ENCODE assay signal across 8 cellular contexts in genomic region chr9:134698587-134699342, GRCh38. TPM values are rescaled to one million over a fixed set of nuclear protein-coding genes. Genes with fewer than 3 reads are reported as not detected.
DNase-seq lines count a peak whose midpoint lies in the region; ATAC-seq and TF ChIP-seq lines count a peak whose summit lies in the region.

No MANE protein-coding gene starts in this region.

- DNase-seq in C1 segment of cervical spinal cord (lab: John Stamatoyannopoulos, UW) (peak in 9 of 14 donors; percentile 7 to 65 (median 22)), HCEC 1CT (peak; percentile 18), OCI-M1 (lab: John Stamatoyannopoulos, UW) (peak; percentile 62), left cardiac atrium (peak; percentile 71), psoas muscle (peak; percentile 63 to 83)
- peak; percentile 59 for DNase-seq in activated naive CD8-positive, alpha-beta T cell treated with anti-CD3 and anti-CD28 coated beads for 36 hours

- no peaks in the 10 kb centered on the region for H3K36me3 ChIP-seq in psoas muscle (ENCODE audit: insufficient read depth in 1 of 2, low read depth in 1 of 2)

- H3K36me3 Mint-ChIP-seq in activated naive CD8-positive, alpha-beta T cell treated with anti-CD3 and anti-CD28 coated beads for 36 hours = no peaks in the 10 kb centered on the region

- intact Hi-C loops in left cardiac atrium (cut with DNase I) = loop anchor here (5.0 to 10.0 kb wide), 3 partner anchors 39 to 716 kb away; no protein-coding TSS in a partner anchor
- intact Hi-C loops in psoas muscle (cut with DNase I) = loop anchor here (2.0 to 5.0 kb wide), 3 partner anchors 39 to 284 kb away; no protein-coding TSS in a partner anchor

- H3K27me3 Mint-ChIP-seq in activated naive CD8-positive, alpha-beta T cell treated with anti-CD3 and anti-CD28 coated beads for 36 hours = no peaks in the 10 kb centered on the region

- H3K9me3 ChIP-seq in psoas muscle = no peaks in the 10 kb centered on the region

- peak; percentile 74 for TF ChIP-seq CTCF in psoas muscle (IDR thresholded peaks at IDR 0.05)

- ATAC-seq in left cardiac atrium = peak; percentile 53 to 75
- ATAC-seq in psoas muscle = peak; percentile 64 to 77 (median 70)
- no peak for ATAC-seq in HG02852 (IDR thresholded peaks at IDR 0.05; ENCODE audit: unreplicated experiment)
- ATAC-seq in HG02763 (IDR thresholded peaks at IDR 0.05; ENCODE audit: unreplicated experiment) = no peak

- H3K9me3 Mint-ChIP-seq in activated naive CD8-positive, alpha-beta T cell treated with anti-CD3 and anti-CD28 coated beads for 36 hours = no peaks in the 10 kb centered on the region

- no peak overlapping the region for H3K4me3 Mint-ChIP-seq in activated naive CD8-positive, alpha-beta T cell treated with anti-CD3 and anti-CD28 coated beads for 36 hours

- H3K27me3 ChIP-seq in psoas muscle (ENCODE audit: insufficient read depth in 3 of 3, low read length in 2 of 3) = peaks cover 0 to 18% (median 9%) of the 10 kb centered on the region in 3 donors

- H3K4me1 Mint-ChIP-seq in activated naive CD8-positive, alpha-beta T cell treated with anti-CD3 and anti-CD28 coated beads for 36 hours = no peaks in the 10 kb centered on the region

- H3K4me1 ChIP-seq in psoas muscle = no peaks in the 10 kb centered on the region

- H3K4me3 ChIP-seq in psoas muscle = no peak overlapping the region

- no peak overlapping the region for H3K27ac Mint-ChIP-seq in activated naive CD8-positive, alpha-beta T cell treated with anti-CD3 and anti-CD28 coated beads for 36 hours

- 29 to 38% (median 30%) methylated on average over 18 to 19 of the region's 19 CpGs for WGBS in psoas muscle, 3 donors

- no peak overlapping the region for H3K27ac ChIP-seq in psoas muscle

RNA-seq across cellular contexts. Expression of gene COL5A1, which starts 57.2 kb away (rescaled TPM):
- under 1 TPM; 0.23 to 0.24 TPM for total RNA-seq in activated naive CD8-positive, alpha-beta T cell treated with anti-CD3 and anti-CD28 coated beads for 36 hours
- 10 to 100 TPM; 29.8 to 35.2 TPM for total RNA-seq in left cardiac atrium
- 10 to 100 TPM in 1 of 4 donors, 1 to 10 TPM in 3; 3.4 to 11.3 (median 4.7) TPM for total RNA-seq in psoas muscle
- 1 to 10 TPM; 1.7 to 2.8 (median 2.6) TPM for polyA plus RNA-seq in psoas muscle

Comparison
In these comparisons a context has a peak if more than half of its experiments do, and no peak if none do; other contexts are left out.
1. DNase-seq: peak in every context shown above with its lines; median percentile 73 in psoas muscle; 71 in left cardiac atrium; 62 in OCI-M1; 59 in activated naive CD8-positive, alpha-beta T cell treated with anti-CD3 and anti-CD28 coated beads for 36 hours; 22 in C1 segment of cervical spinal cord; 18 in HCEC 1CT.
2. ATAC-seq: peak in left cardiac atrium (2 of 2) and psoas muscle (4 of 4); none in HG02852 (single experiment) and HG02763 (single experiment).